8 cellular contexts compared by ENCODE assay signal in genomic region chr15:50145451-50145872, GRCh38. TPM values are rescaled to one million over a fixed set of nuclear protein-coding genes. Genes with fewer than 3 reads are reported as not detected.
DNase-seq lines count a peak whose midpoint lies in the region; ATAC-seq and TF ChIP-seq lines count a peak whose summit lies in the region.

No MANE protein-coding gene starts in this region.

- peaks cover 0 to 3% (median 0%) of the 10 kb centered on the region in 4 donors for H3K4me1 Mint-ChIP-seq in CD4-positive, CD25-positive, alpha-beta regulatory T cell
- peaks cover 4% of the 10 kb centered on the region for H3K4me1 Mint-ChIP-seq in WTC11

- peak in 1 of 2 donors; percentile 44 for ATAC-seq in CD4-positive, CD25-positive, alpha-beta regulatory T cell (ENCODE audit: low read depth in 2 of 2)
- ATAC-seq in WTC11 = peak; percentile 80
- peak; percentile 83 for ATAC-seq in Right ventricle myocardium superior (ENCODE audit: poor library complexity)
- no peak for ATAC-seq in GM21529 (IDR thresholded peaks at IDR 0.05; ENCODE audit: unreplicated experiment)

- intact Hi-C loops in Right ventricle myocardium superior (cut with DNase I) (loop anchor here (5.0 to 10.0 kb wide), 2 partner anchors 911 to 1283 kb away; no protein-coding TSS in a partner anchor), prostate gland (cut with DNase I) (loop anchor here (5.0 to 10.0 kb wide), 4 partner anchors 731 to 1283 kb away; no protein-coding TSS in a partner anchor)

- DNase-seq in CD4-positive, CD25-positive, alpha-beta regulatory T cell = peak in 2 of 3 donors; percentile 38 to 40
- DNase-seq in GM20000 (ENCODE audit: low spot score) = peak; percentile 29
- peak; percentile 14 for DNase-seq in NCI-H2029 (lab: John Stamatoyannopoulos, UW)
- DNase-seq in WTC11 (ENCODE audit: low spot score) = no peak
- DNase-seq in Right ventricle myocardium superior = no peak
- DNase-seq in prostate gland (ENCODE audit: low spot score) = peak; percentile 19
- no peak for DNase-seq in activated CD4-positive, alpha-beta T cell treated with anti-CD3 and anti-CD28 coated beads for 4 hours

- H3K27me3 ChIP-seq in CD4-positive, CD25-positive, alpha-beta regulatory T cell (ENCODE audit: control insufficient read depth, insufficient read depth, low read length) = peaks cover 2% of the 10 kb centered on the region
- H3K27me3 ChIP-seq in prostate gland (replicated peaks; ENCODE audit: insufficient read depth) = no peaks in the 10 kb centered on the region

- POLR2A ChIA-PET in WTC11 (lab: Charles Lee) = interaction anchor here (0.5 kb wide), 1 partner anchor 1779 kb away, joined by 4 read pairs; no protein-coding TSS in a partner anchor

- no peak overlapping the region for H3K4me3 Mint-ChIP-seq in CD4-positive, CD25-positive, alpha-beta regulatory T cell
- no peak overlapping the region for H3K4me3 Mint-ChIP-seq in WTC11

- no peaks in the 10 kb centered on the region for H3K36me3 ChIP-seq in CD4-positive, CD25-positive, alpha-beta regulatory T cell (ENCODE audit: control insufficient read depth, insufficient read depth, low read length)
- no peaks in the 10 kb centered on the region for H3K36me3 ChIP-seq in prostate gland

- 4% methylated on average over 2 of the region's 2 CpGs for WGBS in prostate gland

- no peaks in the 10 kb centered on the region for H3K9me3 Mint-ChIP-seq in CD4-positive, CD25-positive, alpha-beta regulatory T cell
- no peaks in the 10 kb centered on the region for H3K9me3 Mint-ChIP-seq in WTC11

- H3K36me3 Mint-ChIP-seq in CD4-positive, CD25-positive, alpha-beta regulatory T cell = no peaks in the 10 kb centered on the region
- H3K36me3 Mint-ChIP-seq in WTC11 = no peaks in the 10 kb centered on the region

- H3K27me3 Mint-ChIP-seq in CD4-positive, CD25-positive, alpha-beta regulatory T cell = peaks cover 13% of the 10 kb centered on the region
- no peaks in the 10 kb centered on the region for H3K27me3 Mint-ChIP-seq in WTC11 (ENCODE audit: low read depth)

- H3K9me3 ChIP-seq in CD4-positive, CD25-positive, alpha-beta regulatory T cell (ENCODE audit: control insufficient read depth in 2 of 2, low read length in 2 of 2) = no peaks in the 10 kb centered on the region
- no peaks in the 10 kb centered on the region for H3K9me3 ChIP-seq in prostate gland

- H3K27ac ChIP-seq in CD4-positive, CD25-positive, alpha-beta regulatory T cell (ENCODE audit: insufficient read depth, low read length, poor library complexity, severe bottlenecking) = no peak overlapping the region
- no peak overlapping the region for H3K27ac ChIP-seq in prostate gland

- no peaks in the 10 kb centered on the region for H3K4me1 ChIP-seq in CD4-positive, CD25-positive, alpha-beta regulatory T cell (ENCODE audit: control insufficient read depth, insufficient read depth, low read length, poor library complexity, severe bottlenecking)
- H3K4me1 ChIP-seq in prostate gland (replicated peaks) = no peaks in the 10 kb centered on the region

- no peak for TF ChIP-seq POLR2A in prostate gland (IDR thresholded peaks at IDR 0.05)

- H3K4me3 ChIP-seq in CD4-positive, CD25-positive, alpha-beta regulatory T cell (ENCODE audit: low read depth, low read length) = no peak overlapping the region
- no peak overlapping the region for H3K4me3 ChIP-seq in prostate gland

- CTCF ChIA-PET in WTC11 (lab: Charles Lee) = interaction anchor here (0.6 to 2.3 kb wide), 31 partner anchors 10 to 1787 kb away, joined by 3 to 34 read pairs (median 3); partner anchors contain the start of genes FGF7 and SLC27A2

- TF ChIP-seq CTCF in GM20000 (IDR thresholded peaks at IDR 0.05; ENCODE audit: extremely low read depth, missing control alignments) (no peak), WTC11 (IDR thresholded peaks at IDR 0.05) (peak; percentile 40; the same call in 1 of the 2 replicates), prostate gland (IDR thresholded peaks at IDR 0.05) (peak in 3 of 4 experiments; percentile 61 to 70 (median 70))

- H3K27ac Mint-ChIP-seq in CD4-positive, CD25-positive, alpha-beta regulatory T cell = no peak overlapping the region
- H3K27ac Mint-ChIP-seq in WTC11 = no peak overlapping the region

TF ChIP-seq in WTC11, 78 proteins besides CTCF, POLR2A, EP300 and RAD21 (continues in another document):
- no peak for TF ChIP-seq GTF2I (CRISPR knock-in tag; conservative IDR thresholded peaks at IDR 0.05)
- TF ChIP-seq, protein P1, sequence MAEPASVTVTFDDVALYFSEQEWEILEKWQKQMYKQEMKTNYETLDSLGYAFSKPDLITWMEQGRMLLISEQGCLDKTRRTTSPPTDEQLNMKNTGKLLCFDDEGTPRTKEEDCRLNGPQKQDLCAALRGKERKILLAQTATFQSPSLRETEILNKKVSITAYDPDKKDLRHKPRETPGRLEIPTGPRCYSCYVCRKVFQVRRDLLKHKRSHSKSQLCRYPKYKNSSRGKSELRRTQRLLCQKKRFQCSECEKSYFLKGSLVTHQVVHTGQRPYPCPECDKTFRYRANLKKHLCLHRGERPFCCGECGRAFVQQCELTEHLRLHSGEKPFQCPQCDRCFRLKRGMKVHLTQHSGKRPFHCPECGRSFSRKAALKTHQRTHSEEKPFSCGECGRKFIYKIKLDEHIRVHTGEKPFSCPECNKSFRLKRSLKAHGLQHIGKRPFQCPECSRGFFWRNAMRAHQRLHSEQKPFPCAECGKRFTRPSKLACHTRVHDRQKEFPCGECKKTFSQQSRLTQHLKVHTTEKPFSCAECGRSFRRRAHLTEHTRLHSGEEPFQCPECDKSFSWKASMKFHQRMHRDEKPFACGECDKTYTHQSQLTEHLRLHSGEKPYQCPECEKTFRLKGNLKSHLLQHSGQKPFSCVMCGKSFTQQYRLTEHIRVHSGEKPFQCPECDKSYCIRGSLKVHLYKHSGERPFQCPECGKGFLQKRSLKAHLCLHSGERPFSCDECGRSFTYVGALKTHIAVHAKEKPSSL (CRISPR knock-in tag; conservative IDR thresholded peaks at IDR 0.05) = no peak
- TF ChIP-seq ZNF532 (CRISPR knock-in tag; IDR thresholded peaks at IDR 0.05; ENCODE audit: borderline replicate concordance) = no peak
- TF ChIP-seq ZNF232 (CRISPR knock-in tag; IDR thresholded peaks at IDR 0.05) = no peak
- TF ChIP-seq ZNF317 (CRISPR knock-in tag; IDR thresholded peaks at IDR 0.05; ENCODE audit: borderline replicate concordance, low read depth) = no peak
- no peak for TF ChIP-seq SMAD4 (CRISPR knock-in tag; IDR thresholded peaks at IDR 0.05)
- no peak for TF ChIP-seq FOXJ3 (CRISPR knock-in tag; IDR thresholded peaks at IDR 0.05; ENCODE audit: borderline replicate concordance)
- TF ChIP-seq, protein P2, sequence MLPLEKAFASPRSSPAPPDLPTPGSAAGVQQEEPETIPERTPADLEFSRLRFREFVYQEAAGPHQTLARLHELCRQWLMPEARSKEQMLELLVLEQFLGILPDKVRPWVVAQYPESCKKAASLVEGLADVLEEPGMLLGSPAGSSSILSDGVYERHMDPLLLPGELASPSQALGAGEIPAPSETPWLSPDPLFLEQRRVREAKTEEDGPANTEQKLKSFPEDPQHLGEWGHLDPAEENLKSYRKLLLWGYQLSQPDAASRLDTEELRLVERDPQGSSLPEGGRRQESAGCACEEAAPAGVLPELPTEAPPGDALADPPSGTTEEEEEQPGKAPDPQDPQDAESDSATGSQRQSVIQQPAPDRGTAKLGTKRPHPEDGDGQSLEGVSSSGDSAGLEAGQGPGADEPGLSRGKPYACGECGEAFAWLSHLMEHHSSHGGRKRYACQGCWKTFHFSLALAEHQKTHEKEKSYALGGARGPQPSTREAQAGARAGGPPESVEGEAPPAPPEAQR (CRISPR knock-in tag; IDR thresholded peaks at IDR 0.05) = no peak

RNA-seq across cellular contexts. Expression of gene ATP8B4, which starts 26.4 kb away (rescaled TPM):
- total RNA-seq in CD4-positive, CD25-positive, alpha-beta regulatory T cell = 2.8 TPM
- polyA plus RNA-seq in CD4-positive, CD25-positive, alpha-beta regulatory T cell = not detected
- 0.23 to 0.37 TPM (median 0.27 TPM) in 3 replicates for total RNA-seq in WTC11 (2021)
- total RNA-seq in Right ventricle myocardium superior = 3.6 TPM
- total RNA-seq in prostate gland = 10 to 100 TPM in 1 of 2 donors, 1 to 10 TPM in 1; 8.3 to 55.7 TPM

RNA-seq across cellular contexts. Expression of gene SLC27A2, which starts 36.5 kb away (rescaled TPM):
- total RNA-seq in CD4-positive, CD25-positive, alpha-beta regulatory T cell = 1.2 TPM
- 1 to 10 TPM in 2 of 4 donors, under 1 TPM in 2; 0.63 to 1.4 (median 0.97) TPM for polyA plus RNA-seq in CD4-positive, CD25-positive, alpha-beta regulatory T cell
- total RNA-seq in WTC11 (2021) (3.0 to 5.7 TPM (median 5.6 TPM) in 3 replicates), Right ventricle myocardium superior (0.24 TPM), prostate gland (10 to 100 TPM in 1 of 2 donors, 1 to 10 TPM in 1; 4.7 to 22.0 TPM)

Comparison
In these comparisons a context has a peak if more than half of its experiments do, and no peak if none do; other contexts are left out.
1. DNase-seq: peak in CD4-positive, CD25-positive, alpha-beta regulatory T cell (2 of 3), GM20000 (single experiment), NCI-H2029 (single experiment) and prostate gland (single experiment); none in WTC11 (single experiment), Right ventricle myocardium superior (single experiment) and activated CD4-positive, alpha-beta T cell treated with anti-CD3 and anti-CD28 coated beads for 4 hours (0 of 2).